8 cellular contexts compared by ENCODE assay signal in the genomic region with DNA sequence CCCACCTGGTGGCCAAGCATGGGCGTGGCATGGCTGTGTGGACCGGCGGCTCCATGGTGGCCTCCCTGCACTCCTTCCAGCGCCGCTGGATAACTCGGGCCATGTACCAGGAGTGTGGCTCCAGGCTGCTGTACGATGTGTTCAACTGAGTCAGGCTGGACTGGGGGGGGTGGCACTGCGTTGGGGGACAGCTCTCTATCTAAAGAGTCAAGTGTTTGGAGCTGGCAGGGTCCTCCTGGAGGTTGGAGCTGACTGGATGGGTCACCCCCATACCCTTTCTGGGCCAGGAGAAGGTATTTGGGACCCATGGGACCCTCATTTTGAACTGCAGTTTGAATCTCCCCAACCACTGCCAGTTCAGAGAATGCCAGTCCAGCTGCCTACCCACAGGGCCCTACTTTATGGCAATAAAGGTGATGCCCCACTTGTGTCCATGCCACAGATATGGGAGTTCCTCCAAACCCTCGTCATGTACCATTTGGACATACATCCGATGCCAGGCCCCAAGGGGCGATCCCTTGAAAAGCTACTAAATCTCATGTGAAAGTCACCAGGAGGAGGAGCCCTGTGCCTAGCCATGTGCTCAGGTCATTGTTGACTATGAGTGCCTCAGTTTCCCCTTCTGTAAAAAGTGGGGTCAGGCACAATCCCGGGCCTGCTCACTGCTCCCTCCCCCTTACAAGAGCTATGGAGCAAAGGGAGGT. TPM values are rescaled to one million over a fixed set of nuclear protein-coding genes. Genes with fewer than 3 reads are reported as not detected.
DNase-seq lines count a peak whose midpoint lies in the region; ATAC-seq, FAIRE-seq and TF ChIP-seq lines count a peak whose summit lies in the region.

No MANE protein-coding gene starts in this region.

- TF ChIP-seq EP300 in SK-N-SH (IDR thresholded peaks at IDR 0.05; ENCODE audit: borderline replicate concordance in 1 of 2, low read depth in 1 of 2, low read length in 1 of 2): no peak

- ATAC-seq in HG03521 (IDR thresholded peaks at IDR 0.05; ENCODE audit: unreplicated experiment): no peak

- H2AFZ ChIP-seq in SK-N-SH (ENCODE audit: low read depth): no peak overlapping the region

- CTCF ChIA-PET in CD8-positive, alpha-beta memory T cell (lab: Charles Lee): interaction anchor here (0.7 to 7.2 kb wide), 40 partner anchors 13 to 409 kb away, joined by 3 to 103 read pairs (median 4); a partner anchor contains a TSS
- CTCF ChIA-PET in SK-N-SH (lab: Yijun Ruan, JAX): interaction anchor here (0.6 to 10.6 kb wide), 63 partner anchors 10 to 766 kb away, joined by 3 to 114 read pairs (median 4); a partner anchor contains a TSS

- FAIRE-seq in H54 (lab: Jason Lieb, UNC): no peak

- TF ChIP-seq RAD21 in SK-N-SH (IDR thresholded peaks at IDR 0.05; ENCODE audit: low read length): no peak; the same call in 1 of the 2 replicates

- no peak overlapping the region; the same call in 1 of the 2 replicates for H3K4me2 ChIP-seq in SK-N-SH

- H3K4me1 Mint-ChIP-seq in CD8-positive, alpha-beta memory T cell: peaks cover 30 to 54% (median 41%) of the 10 kb centered on the region in 3 donors

- peaks cover 0 to 5% (median 0%) of the 10 kb centered on the region in 3 donors for H3K36me3 Mint-ChIP-seq in CD8-positive, alpha-beta memory T cell

- 0 out of 2 replicates have a peak, but pooled peaks cover 4% of the 10 kb centered on the region for H4K20me1 ChIP-seq in SK-N-SH (ENCODE audit: insufficient read depth)

- POLR2A ChIA-PET in CD8-positive, alpha-beta memory T cell (lab: Charles Lee): interaction anchor here (0.6 to 4.4 kb wide), 7 partner anchors 10 to 878 kb away, joined by 3 to 24 read pairs (median 5); a partner anchor contains a TSS
- POLR2A ChIA-PET in SK-N-SH (lab: Yijun Ruan, JAX): interaction anchor here (0.8 to 1.2 kb wide), 6 partner anchors 14 to 225 kb away, joined by 3 read pairs; a partner anchor contains a TSS

- H3K79me2 ChIP-seq in SK-N-SH (ENCODE audit: insufficient read depth): peaks cover 7% of the 10 kb centered on the region; the same call in 1 of the 2 replicates

- H3F3A ChIP-seq in SK-N-SH (replicated peaks; ENCODE audit: insufficient read depth): peaks cover 25% of the 10 kb centered on the region

- TF ChIP-seq CTCF in SK-N-SH (IDR thresholded peaks at IDR 0.05): peak; percentile 66
- peak in 2 of 3 donors; percentile 50 to 93 for TF ChIP-seq CTCF in breast epithelium (IDR thresholded peaks at IDR 0.05)

- no peaks in the 10 kb centered on the region for H3K9me3 ChIP-seq in CD8-positive, alpha-beta memory T cell (ENCODE audit: low read length)
- no peaks in the 10 kb centered on the region for H3K9me3 ChIP-seq in SK-N-SH
- H3K9me3 ChIP-seq in breast epithelium: no peaks in the 10 kb centered on the region

- peak in 2 of 5 donors; percentile 71 to 76 for DNase-seq in CD8-positive, alpha-beta memory T cell
- DNase-seq in H54 (ENCODE audit: insufficient read length, low spot score): peak; percentile 87
- peak; percentile 92 for DNase-seq in SK-N-SH
- DNase-seq in breast epithelium (ENCODE audit: low spot score in 2 of 2): peak in 1 of 2 donors; percentile 81
- peak; percentile 94 for DNase-seq in mesenteric fat pad (ENCODE audit: low spot score)
- peak; percentile 52 to 55 for DNase-seq in stimulated activated CD8-positive, alpha-beta memory T cell treated with anti-CD3 and anti-CD28 coated beads, Interleukin-7, amount 100 ng/mL, for 1 hour (ENCODE audit: low read depth in 2 of 2)
- no peak for DNase-seq in DMS 273 treated with DMSO at 0.1 percent for 48 hours (lab: John Stamatoyannopoulos, UW)

- no peaks in the 10 kb centered on the region for H3K9me3 Mint-ChIP-seq in CD8-positive, alpha-beta memory T cell

- WGBS in SK-N-SH (ENCODE audit: low lambda C conversion rate): 80% methylated on average over 7 of the region's 12 CpGs

- H3K36me3 ChIP-seq in CD8-positive, alpha-beta memory T cell (ENCODE audit: insufficient read depth, low read length): no peaks in the 10 kb centered on the region
- peaks cover 8 to 17% of the 10 kb centered on the region in 2 experiments for H3K36me3 ChIP-seq in SK-N-SH (replicated peaks in 1 of 2; ENCODE audit: control insufficient read depth in 1 of 2, insufficient read depth in 2 of 2, low read length in 1 of 2)
- no peaks in the 10 kb centered on the region for H3K36me3 ChIP-seq in breast epithelium

- H3K9me2 ChIP-seq in SK-N-SH: no peaks in the 10 kb centered on the region

- no peak overlapping the region for H3K27ac ChIP-seq in CD8-positive, alpha-beta memory T cell (ENCODE audit: low read depth, low read length)
- no peak overlapping the region; a peak in 1 of 4 replicates for H3K27ac ChIP-seq in SK-N-SH (ENCODE audit: low read depth in 2 of 2, low read length in 1 of 2)
- H3K27ac ChIP-seq in breast epithelium: peak overlapping the region; percentile 94 to 95

- no peak overlapping the region for H3K9ac ChIP-seq in SK-N-SH

- H3K27ac Mint-ChIP-seq in CD8-positive, alpha-beta memory T cell: peak overlapping the region in 7 of 8 donors; percentile 21 to 84 (median 57)

- no peaks in the 10 kb centered on the region for H3K27me3 ChIP-seq in CD8-positive, alpha-beta memory T cell (ENCODE audit: insufficient read depth, low read length, poor library complexity, severe bottlenecking)
- H3K27me3 ChIP-seq in SK-N-SH (ENCODE audit: insufficient read depth): no peaks in the 10 kb centered on the region
- no peaks in the 10 kb centered on the region for H3K27me3 ChIP-seq in breast epithelium

- TF ChIP-seq POLR2A in H54 (IDR thresholded peaks at IDR 0.05; ENCODE audit: low read depth, low read length) (no peak), breast epithelium (IDR thresholded peaks at IDR 0.05) (no peak)

- peaks cover 30% of the 10 kb centered on the region for H3K4me1 ChIP-seq in CD8-positive, alpha-beta memory T cell (ENCODE audit: insufficient read depth, low read length)
- H3K4me1 ChIP-seq in SK-N-SH (ENCODE audit: control insufficient read depth in 1 of 2, insufficient read depth in 2 of 2, low read depth in 1 of 2, low read length in 1 of 2) (peaks cover 8 to 45% of the 10 kb centered on the region in 2 experiments; a peak in 2 of 4 replicates), breast epithelium (peaks cover 0 to 2% of the 10 kb centered on the region in 2 donors)

- intact Hi-C loops in breast epithelium (cut with DNase I; ENCODE audit: low total_unique reads): no loop called here

- peak overlapping the region; percentile 69 to 94 (median 80) for H3K4me3 Mint-ChIP-seq in CD8-positive, alpha-beta memory T cell

- H3K4me3 ChIP-seq in CD8-positive, alpha-beta memory T cell (ENCODE audit: low read length): peak overlapping the region; percentile 77
- H3K4me3 ChIP-seq in SK-N-SH (ENCODE audit: low read depth in 2 of 2, low read length in 1 of 2) (peak overlapping the region; percentile 41 to 52; a peak in 2 of 4 replicates), breast epithelium (peak overlapping the region; percentile 57 to 76 (median 70))

- H3K27me3 Mint-ChIP-seq in CD8-positive, alpha-beta memory T cell: no peaks in the 10 kb centered on the region

TF ChIP-seq in SK-N-SH, 30 proteins besides CTCF, POLR2A, EP300 and RAD21:
- peak; percentile 79 for TF ChIP-seq SMC3 (IDR thresholded peaks at IDR 0.05; ENCODE audit: low read depth, low read length)
- TF ChIP-seq CHD2 (IDR thresholded peaks at IDR 0.05; ENCODE audit: low read length, partially characterized antibody): no peak

RNA-seq across cellular contexts. Expression of a gene that starts 1.5 kb away (rescaled TPM):
- 1 to 10 TPM; 3.8 to 4.6 TPM for total RNA-seq in CD8-positive, alpha-beta memory T cell
- polyA plus RNA-seq in CD8-positive, alpha-beta memory T cell: 6.6 TPM
- polyA plus RNA-seq in SK-N-SH (2012; rRNA removed): 0.19 and 0.25 TPM in 2 replicates
- 0.09 and 0.20 TPM in 2 replicates for polyA plus RNA-seq in SK-N-SH (2012; cell fraction: cytosol; rRNA removed)
- 0.32 and 0.33 TPM in 2 replicates for polyA plus RNA-seq in SK-N-SH (2012; cell fraction: nucleus; rRNA removed)
- total RNA-seq in breast epithelium (1 to 10 TPM; 1.4 to 3.4 (median 2.6) TPM), mesenteric fat pad (0.93 TPM)

RNA-seq across cellular contexts. Expression of a gene that starts 6.0 kb away (rescaled TPM):
- 10 to 100 TPM; 19.0 to 20.6 TPM for total RNA-seq in CD8-positive, alpha-beta memory T cell
- polyA plus RNA-seq in CD8-positive, alpha-beta memory T cell: 2.7 TPM
- 20.1 and 25.1 TPM in 2 replicates for polyA plus RNA-seq in SK-N-SH (2012; rRNA removed)
- 5.8 and 10.6 TPM in 2 replicates for polyA plus RNA-seq in SK-N-SH (2012; cell fraction: cytosol; rRNA removed)
- polyA plus RNA-seq in SK-N-SH (2012; cell fraction: nucleus; rRNA removed): 112 and 142 TPM in 2 replicates
- total RNA-seq in breast epithelium: 10 to 100 TPM; 23.4 to 37.3 (median 28.5) TPM
- total RNA-seq in mesenteric fat pad: 22.5 TPM

RNA-seq across cellular contexts. Expression of a gene that starts 6.1 kb away (rescaled TPM):
- total RNA-seq in CD8-positive, alpha-beta memory T cell: under 1 TPM; 0.16 to 0.24 TPM
- polyA plus RNA-seq in CD8-positive, alpha-beta memory T cell: not detected
- 0.12 and 0.13 TPM in 2 replicates for polyA plus RNA-seq in SK-N-SH (2012; rRNA removed)
- 0.10 and 0.18 TPM in 2 replicates for polyA plus RNA-seq in SK-N-SH (2012; cell fraction: cytosol; rRNA removed)
- polyA plus RNA-seq in SK-N-SH (2012; cell fraction: nucleus; rRNA removed): 0.08 and 0.15 TPM in 2 replicates
- under 1 TPM; 0.16 to 0.33 (median 0.29) TPM for total RNA-seq in breast epithelium
- total RNA-seq in mesenteric fat pad: not detected

RNA-seq across cellular contexts. Expression of a gene that starts 17.9 kb away (rescaled TPM):
- total RNA-seq in CD8-positive, alpha-beta memory T cell: 10 to 100 TPM; 68.8 to 72.3 TPM
- 0.52 TPM for polyA plus RNA-seq in CD8-positive, alpha-beta memory T cell
- 12.4 and 15.0 TPM in 2 replicates for polyA plus RNA-seq in SK-N-SH (2012; rRNA removed)
- 7.9 and 11.4 TPM in 2 replicates for polyA plus RNA-seq in SK-N-SH (2012; cell fraction: cytosol; rRNA removed)
- 32.7 and 45.1 TPM in 2 replicates for polyA plus RNA-seq in SK-N-SH (2012; cell fraction: nucleus; rRNA removed)
- total RNA-seq in breast epithelium (1 to 10 TPM in 1 of 3 donors, under 1 TPM in 2; 0.33 to 2.2 (median 0.88) TPM), mesenteric fat pad (2.3 TPM)

RNA-seq across cellular contexts. Expression of a gene that starts 51.9 kb away (rescaled TPM):
- 1 to 10 TPM; 8.4 to 9.1 TPM for total RNA-seq in CD8-positive, alpha-beta memory T cell
- polyA plus RNA-seq in CD8-positive, alpha-beta memory T cell: 23.6 TPM
- polyA plus RNA-seq in SK-N-SH (2012; rRNA removed): 5.6 and 5.7 TPM in 2 replicates
- polyA plus RNA-seq in SK-N-SH (2012; cell fraction: cytosol; rRNA removed): 2.0 and 3.4 TPM in 2 replicates
- polyA plus RNA-seq in SK-N-SH (2012; cell fraction: nucleus; rRNA removed): 2.9 and 4.0 TPM in 2 replicates
- 10 to 100 TPM in 1 of 3 donors, 1 to 10 TPM in 2; 7.9 to 14.3 (median 9.1) TPM for total RNA-seq in breast epithelium
- 7.0 TPM for total RNA-seq in mesenteric fat pad

Comparison
In these comparisons a context has a peak if more than half of its experiments do, and no peak if none do; other contexts are left out.
1. H3K27ac ChIP-seq: peak in breast epithelium (2 of 2); none in CD8-positive, alpha-beta memory T cell (single experiment) and SK-N-SH (0 of 2).
2. Peak in every context shown above with its lines, with median percentiles within 50 percentile points of each other: H3K4me3 ChIP-seq.